In genomic region chr21:26840912-26841311, GRCh38 we compare ENCODE assay signal across 1 cellular context.
A peak's percentile ranks its signal among the peaks of the same experiment; 100 is the strongest.
TF ChIP-seq lines count a peak whose summit lies in the region.

No MANE protein-coding gene starts in this region.

TF ChIP-seq in HEK293, 187 proteins besides CTCF, POLR2A, EP300 and RAD21 (continued from another document and continues in another):
- TF ChIP-seq PATZ1 (tag by site-specific recombination; IDR thresholded peaks at IDR 0.05) = no peak
- TF ChIP-seq ZNF600 (tag by site-specific recombination; IDR thresholded peaks at IDR 0.05) = peak; percentile 89
- TF ChIP-seq ZNF175 (tag by site-specific recombination; IDR thresholded peaks at IDR 0.05) = no peak
- TF ChIP-seq ZNF596 (tag by site-specific recombination; IDR thresholded peaks at IDR 0.05) = no peak
- TF ChIP-seq ZNF626 (tag by site-specific recombination; IDR thresholded peaks at IDR 0.05) = no peak
- TF ChIP-seq ZNF571 (tag by site-specific recombination; IDR thresholded peaks at IDR 0.05) = no peak
- peak; percentile 80 for TF ChIP-seq ZNF366 (tag by site-specific recombination; conservative IDR thresholded peaks at IDR 0.05)
- TF ChIP-seq ZBTB8A (tag by site-specific recombination; IDR thresholded peaks at IDR 0.05) = no peak
- TF ChIP-seq ZNF416 (tag by site-specific recombination; IDR thresholded peaks at IDR 0.05) = no peak
- peak; percentile 94 for TF ChIP-seq ZBTB21 (tag by site-specific recombination; IDR thresholded peaks at IDR 0.05)
- no peak for TF ChIP-seq TCF7L2 (IDR thresholded peaks at IDR 0.05; ENCODE audit: borderline replicate concordance, low read depth, low read length)
- TF ChIP-seq ZNF426 (tag by site-specific recombination; IDR thresholded peaks at IDR 0.05) = no peak
- TF ChIP-seq MYNN (tag by site-specific recombination; IDR thresholded peaks at IDR 0.05; ENCODE audit: borderline replicate concordance) = no peak
- peak; percentile 56 for TF ChIP-seq SCRT2 (tag by site-specific recombination; IDR thresholded peaks at IDR 0.05)
- no peak for TF ChIP-seq ZNF530 (tag by site-specific recombination; IDR thresholded peaks at IDR 0.05; ENCODE audit: low read depth)
- no peak for TF ChIP-seq ZNF24 (tag by site-specific recombination; IDR thresholded peaks at IDR 0.05)
- no peak for TF ChIP-seq ZNF16 (tag by site-specific recombination; IDR thresholded peaks at IDR 0.05; ENCODE audit: low read depth)
- TF ChIP-seq ZNF140 (tag by site-specific recombination; IDR thresholded peaks at IDR 0.05) = no peak
- TF ChIP-seq GLIS2 (tag by site-specific recombination; IDR thresholded peaks at IDR 0.05) = no peak
- no peak for TF ChIP-seq ZNF792 (tag by site-specific recombination; IDR thresholded peaks at IDR 0.05)
- peak; percentile 37 for TF ChIP-seq INSM2 (tag by site-specific recombination; IDR thresholded peaks at IDR 0.05)
- no peak for TF ChIP-seq ZNF292 (tag by site-specific recombination; IDR thresholded peaks at IDR 0.05; ENCODE audit: borderline replicate concordance, low read depth)
- peak; percentile 90; the same call in 1 of the 2 replicates for TF ChIP-seq ZNF324 (tag by site-specific recombination; IDR thresholded peaks at IDR 0.05)
- TF ChIP-seq ZSCAN30 (tag by site-specific recombination; IDR thresholded peaks at IDR 0.05) = no peak
- TF ChIP-seq KLF1 (tag by site-specific recombination; IDR thresholded peaks at IDR 0.05) = no peak
- no peak for TF ChIP-seq ZNF529 (tag by site-specific recombination; IDR thresholded peaks at IDR 0.05; ENCODE audit: insufficient replicate concordance)
- 0 out of 2 replicates have a peak, but pooled peaks have one; percentile 24 for TF ChIP-seq ZBTB44 (tag by site-specific recombination; IDR thresholded peaks at IDR 0.05)
- peak; percentile 66 for TF ChIP-seq ZSCAN23 (tag by site-specific recombination; IDR thresholded peaks at IDR 0.05)
- TF ChIP-seq ZNF350 (tag by site-specific recombination; IDR thresholded peaks at IDR 0.05) = no peak
- TF ChIP-seq ZNF184 (tag by site-specific recombination; IDR thresholded peaks at IDR 0.05) = 0 out of 2 replicates have a peak, but pooled peaks have one; percentile 64
- no peak for TF ChIP-seq ZNF610 (tag by site-specific recombination; IDR thresholded peaks at IDR 0.05; ENCODE audit: borderline replicate concordance)
- TF ChIP-seq ZNF239 (tag by site-specific recombination; IDR thresholded peaks at IDR 0.05) = no peak
- TF ChIP-seq ZNF510 (tag by site-specific recombination; IDR thresholded peaks at IDR 0.05; ENCODE audit: insufficient replicate concordance) = no peak
- no peak for TF ChIP-seq GFI1B (tag by site-specific recombination; IDR thresholded peaks at IDR 0.05)
- TF ChIP-seq HOXC10 (CRISPR knock-in tag; IDR thresholded peaks at IDR 0.05) = no peak
- no peak for TF ChIP-seq RBAK (tag by site-specific recombination; IDR thresholded peaks at IDR 0.05)
- TF ChIP-seq ZBTB26 (tag by site-specific recombination; optimal IDR thresholded peaks at IDR 0.05) = no peak
- no peak for TF ChIP-seq ZNF202 (tag by site-specific recombination; IDR thresholded peaks at IDR 0.05; ENCODE audit: borderline replicate concordance)
- peak; percentile 83 for TF ChIP-seq ZNF692 (tag by site-specific recombination; IDR thresholded peaks at IDR 0.05)
- no peak for TF ChIP-seq KLF17 (tag by site-specific recombination; IDR thresholded peaks at IDR 0.05)
- TF ChIP-seq BCL11B (tag by site-specific recombination; IDR thresholded peaks at IDR 0.05; ENCODE audit: low read depth) = 0 out of 2 replicates have a peak, but pooled peaks have one; percentile 39
- TF ChIP-seq ZNF843 (tag by site-specific recombination; IDR thresholded peaks at IDR 0.05) = peak; percentile 46; the same call in 1 of the 2 replicates
- TF ChIP-seq PRDM1 (tag by site-specific recombination; IDR thresholded peaks at IDR 0.05) = peak; percentile 84
- no peak for TF ChIP-seq AEBP2 (tag by site-specific recombination; IDR thresholded peaks at IDR 0.05; ENCODE audit: borderline replicate concordance)
- TF ChIP-seq ZNF76 (tag by site-specific recombination; IDR thresholded peaks at IDR 0.05; ENCODE audit: borderline replicate concordance, low read depth) = no peak
- TF ChIP-seq ZNF560 (tag by site-specific recombination; IDR thresholded peaks at IDR 0.05; ENCODE audit: borderline replicate concordance) = no peak
- peak; percentile 90 for TF ChIP-seq OSR2 (tag by site-specific recombination; IDR thresholded peaks at IDR 0.05)
- TF ChIP-seq ZNF658 (tag by site-specific recombination; IDR thresholded peaks at IDR 0.05) = no peak
- no peak for TF ChIP-seq ZNF302 (tag by site-specific recombination; IDR thresholded peaks at IDR 0.05; ENCODE audit: low read depth)
- TF ChIP-seq BCL6B (tag by site-specific recombination; IDR thresholded peaks at IDR 0.05) = no peak
- peak; percentile 83; the same call in 1 of the 2 replicates for TF ChIP-seq ZFP37 (tag by site-specific recombination; IDR thresholded peaks at IDR 0.05)
- no peak for TF ChIP-seq ZBTB49 (tag by site-specific recombination; IDR thresholded peaks at IDR 0.05; ENCODE audit: low read depth)
- no peak for TF ChIP-seq ZNF585B (tag by site-specific recombination; IDR thresholded peaks at IDR 0.05)
